In the genomic region with DNA sequence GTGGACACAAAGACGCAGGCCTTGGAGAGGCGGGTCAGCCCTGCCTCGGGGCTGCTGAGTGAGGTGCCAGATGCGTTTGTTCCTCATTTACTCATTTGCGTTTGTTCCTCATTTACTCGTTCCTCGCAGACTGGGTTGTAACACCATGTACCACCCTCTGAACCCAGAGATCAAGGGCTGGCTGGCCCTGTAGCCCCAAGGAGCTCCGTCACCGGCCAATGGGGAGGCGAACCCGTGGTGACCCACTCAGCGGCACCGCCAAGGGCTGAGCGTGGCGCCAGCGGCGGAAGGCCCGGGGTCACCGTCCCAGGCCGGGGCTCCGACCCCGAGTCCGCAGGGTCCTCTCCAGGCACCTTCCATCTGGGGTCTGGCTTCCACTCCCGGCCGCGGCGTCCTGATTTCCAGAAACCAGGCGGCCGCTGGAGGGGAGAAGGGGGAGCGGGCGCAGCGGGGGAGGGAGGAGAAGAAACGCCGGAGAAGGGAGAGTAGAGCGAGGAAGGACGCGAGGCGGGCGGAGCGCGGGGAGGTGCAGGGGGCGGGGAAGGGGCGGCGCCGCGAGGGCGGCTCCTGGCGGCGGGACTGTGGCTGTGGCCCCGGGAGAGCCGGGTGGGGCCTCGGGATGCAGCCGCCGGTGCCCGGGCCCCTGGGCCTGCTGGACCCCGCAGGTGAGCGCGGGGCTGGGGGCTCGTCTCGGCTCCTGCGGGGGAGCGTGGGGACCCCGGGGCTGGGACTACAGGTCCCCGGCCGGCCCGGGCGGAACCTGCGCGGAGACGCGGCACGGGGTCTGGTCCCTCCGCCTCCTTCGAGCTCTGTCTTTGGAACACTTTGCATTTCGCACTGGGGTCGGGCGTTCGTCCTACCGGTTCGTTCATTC, we compare ENCODE assay signal across 8 cellular contexts.
DNase-seq lines count a peak whose midpoint lies in the region; ATAC-seq and TF ChIP-seq lines count a peak whose summit lies in the region.

A gene (plus strand): TSS at position 576 of the 874 bp plus-strand sequence. CDS start 44 bp downstream, at position 620.

- ATAC-seq in HG02870 (IDR thresholded peaks at IDR 0.05; ENCODE audit: unreplicated experiment): peak; percentile 84
- no peak for ATAC-seq in HG03025 (IDR thresholded peaks at IDR 0.05; ENCODE audit: low FRiP score, unreplicated experiment)

- H3K4me3 ChIP-seq in GM12875 (ENCODE audit: low read depth, low read length) (peak within 1 kb of the TSS; percentile 35), choroid plexus epithelial cell (ENCODE audit: low read depth, low read length) (peak within 1 kb of the TSS; percentile 60)

- TF ChIP-seq CTCF in GM12875 (IDR thresholded peaks at IDR 0.05; ENCODE audit: borderline replicate concordance, insufficient read depth, low read depth, low read length) (no peak), choroid plexus epithelial cell (conservative IDR thresholded peaks at IDR 0.05; ENCODE audit: low read depth, low read length) (no peak)

- peak; percentile 3 for DNase-seq in NCI-H2196 treated with DMSO at 0.1 percent for 48 hours (lab: John Stamatoyannopoulos, UW; ENCODE audit: unreplicated experiment)
- DNase-seq in activated CD4-positive, alpha-beta T cell treated with anti-CD3 and anti-CD28 coated beads for 4 hours: peak; percentile 66 to 76
- peak; percentile 56 for DNase-seq in choroid plexus epithelial cell (ENCODE audit: low read depth)
- peak; percentile 47 for DNase-seq in kidney glomerular epithelial cell (lab: John Stamatoyannopoulos, UW)
- peak; percentile 52 to 65 for DNase-seq in stimulated activated CD4-positive, alpha-beta T cell treated with anti-CD3 and anti-CD28 coated beads, Interleukin-15, amount 100 ng/mL, for 48 hours (ENCODE audit: low read depth in 2 of 2)

Comparison
In these comparisons a context has a peak if more than half of its experiments do, and no peak if none do; other contexts are left out.
1. DNase-seq: peak in every context shown above with its lines; median percentile 71 in activated CD4-positive, alpha-beta T cell treated with anti-CD3 and anti-CD28 coated beads for 4 hours; 58 in stimulated activated CD4-positive, alpha-beta T cell treated with anti-CD3 and anti-CD28 coated beads, Interleukin-15, amount 100 ng/mL, for 48 hours; 56 in choroid plexus epithelial cell; 47 in kidney glomerular epithelial cell; 3 in NCI-H2196 treated with DMSO at 0.1 percent for 48 hours.